ENCODE assay signal across 23 cellular contexts in the genomic region with DNA sequence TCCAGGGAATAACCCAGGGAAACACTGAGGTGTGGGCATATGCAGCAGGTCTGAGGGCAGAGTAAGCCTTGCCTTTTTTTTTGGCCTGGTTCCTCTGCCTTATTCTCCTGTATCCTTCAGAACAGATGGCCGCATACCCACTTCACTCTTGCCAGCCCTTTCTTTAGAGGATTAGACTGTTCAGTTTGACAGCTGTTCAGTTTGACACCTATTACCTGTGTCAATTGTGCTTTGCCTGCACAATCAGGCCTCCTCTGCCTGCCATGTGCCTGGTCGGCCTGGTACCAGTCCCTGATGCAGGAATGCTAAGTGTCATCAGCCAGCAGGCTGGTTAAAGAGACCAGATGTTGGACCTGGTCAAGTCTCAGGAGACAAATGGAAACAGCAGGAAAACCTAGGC.
"Had no signal": no experiment of that assay in that cellular context is flagged by ENCODE, and none has a peak within 500 bp of the region (broad histone marks: within the 10 kb centered on the region; RNA-seq: fewer than 3 reads in every experiment).

No MANE protein-coding gene starts in this region.

- H3K27me3 Mint-ChIP-seq: activated naive CD4-positive, alpha-beta T cell treated with anti-CD3 and anti-CD28 coated beads, Interleukin-2, amount 10 ng/mL, durations not matched to agents 7 days and 5 days; activated naive CD8-positive, alpha-beta T cell treated with anti-CD3 and anti-CD28 coated beads, Interleukin-2, amount 10 ng/mL, durations not matched to agents 7 days and 5 days; brain; effector memory CD8-positive, alpha-beta T cell; stimulated activated naive CD8-positive, alpha-beta T cell treated with anti-CD3 and anti-CD28 coated beads, Interleukin-15, Interleukin-2, amounts not matched to agents 100 ng/mL and 50 ng/mL, for 24 hours had no signal

- H3K27ac Mint-ChIP-seq: activated naive CD4-positive, alpha-beta T cell treated with anti-CD3 and anti-CD28 coated beads, Interleukin-2, amount 10 ng/mL, durations not matched to agents 7 days and 5 days; activated naive CD8-positive, alpha-beta T cell treated with anti-CD3 and anti-CD28 coated beads, Interleukin-2, amount 10 ng/mL, durations not matched to agents 7 days and 5 days; activated T-cell treated with anti-CD3 and anti-CD28 coated beads, Interleukin-2, amount 50 U/mL, for 24 hours; effector memory CD8-positive, alpha-beta T cell; nephron progenitor cell; stimulated activated effector memory CD8-positive, alpha-beta T cell treated with anti-CD3 and anti-CD28 coated beads, Interleukin-12 subunit alpha, Interleukin-12 subunit beta, amount 100 ng/mL, for 72 hours; stimulated activated naive CD8-positive, alpha-beta T cell treated with anti-CD3 and anti-CD28 coated beads, Interleukin-15, Interleukin-2, amounts not matched to agents 100 ng/mL and 50 ng/mL, for 24 hours; T-helper 2 cell treated with Interferon-gamma antibody and Interleukin-4, amounts not matched to agents 5 μg/mL and 100 μg/mL, for 36 hours had no signal

- DNase-seq: activated CD4-positive, alpha-beta T cell treated with anti-CD3 and anti-CD28 coated beads for 4 hours; activated CD4-positive, alpha-beta T cell treated with anti-CD3 and anti-CD28 coated beads, Interleukin-2, amount 50 U/mL, for 48 hours; activated CD8-positive, alpha-beta memory T cell treated with anti-CD3 and anti-CD28 coated beads for 24 hours; activated gamma-delta T cell; activated naive CD4-positive, alpha-beta T cell treated with anti-CD3 and anti-CD28 coated beads, Interleukin-2, amount 10 ng/mL, durations not matched to agents 7 days and 5 days; activated naive CD8-positive, alpha-beta T cell treated with anti-CD3 and anti-CD28 coated beads, Interleukin-2, amount 10 ng/mL, durations not matched to agents 7 days and 5 days; activated T-cell treated with anti-CD3 and anti-CD28 coated beads, Interleukin-2, amount 50 U/mL, for 24 hours; cortex of kidney; effector memory CD8-positive, alpha-beta T cell; hippocampal formation; kidney; left colon; mammary epithelial cell; nephron progenitor cell; psoas muscle; sigmoid colon; small intestine; stimulated activated CD4-positive, alpha-beta T cell treated with anti-CD3 and anti-CD28 coated beads, Interleukin-4, amount 100 ng/mL, for 24 hours; trophoblast cell had no signal

- H3K4me1 Mint-ChIP-seq: activated naive CD4-positive, alpha-beta T cell treated with anti-CD3 and anti-CD28 coated beads, Interleukin-2, amount 10 ng/mL, durations not matched to agents 7 days and 5 days; brain; nephron progenitor cell; stimulated activated effector memory CD8-positive, alpha-beta T cell treated with anti-CD3 and anti-CD28 coated beads, Interleukin-12 subunit alpha, Interleukin-12 subunit beta, amount 100 ng/mL, for 72 hours had no signal

- H3K9me3 Mint-ChIP-seq: activated naive CD4-positive, alpha-beta T cell treated with anti-CD3 and anti-CD28 coated beads, Interleukin-2, amount 10 ng/mL, durations not matched to agents 7 days and 5 days; activated naive CD8-positive, alpha-beta T cell treated with anti-CD3 and anti-CD28 coated beads, Interleukin-2, amount 10 ng/mL, durations not matched to agents 7 days and 5 days; activated T-cell treated with anti-CD3 and anti-CD28 coated beads, Interleukin-2, amount 50 U/mL, for 24 hours; brain; effector memory CD8-positive, alpha-beta T cell; nephron progenitor cell; stimulated activated effector memory CD8-positive, alpha-beta T cell treated with anti-CD3 and anti-CD28 coated beads, Interleukin-12 subunit alpha, Interleukin-12 subunit beta, amount 100 ng/mL, for 72 hours; stimulated activated naive CD8-positive, alpha-beta T cell treated with anti-CD3 and anti-CD28 coated beads, Interleukin-15, Interleukin-2, amounts not matched to agents 100 ng/mL and 50 ng/mL, for 24 hours; T-helper 2 cell treated with Interferon-gamma antibody and Interleukin-4, amounts not matched to agents 5 μg/mL and 100 μg/mL, for 36 hours had no signal

- H3K36me3 Mint-ChIP-seq: stimulated activated effector memory CD8-positive, alpha-beta T cell treated with anti-CD3 and anti-CD28 coated beads, Interleukin-12 subunit alpha, Interleukin-12 subunit beta, amount 100 ng/mL, for 72 hours had no signal

- H3K4me3 Mint-ChIP-seq: activated naive CD4-positive, alpha-beta T cell treated with anti-CD3 and anti-CD28 coated beads, Interleukin-2, amount 10 ng/mL, durations not matched to agents 7 days and 5 days; activated naive CD8-positive, alpha-beta T cell treated with anti-CD3 and anti-CD28 coated beads, Interleukin-2, amount 10 ng/mL, durations not matched to agents 7 days and 5 days; activated T-cell treated with anti-CD3 and anti-CD28 coated beads, Interleukin-2, amount 50 U/mL, for 24 hours; brain; effector memory CD8-positive, alpha-beta T cell; nephron progenitor cell; stimulated activated effector memory CD8-positive, alpha-beta T cell treated with anti-CD3 and anti-CD28 coated beads, Interleukin-12 subunit alpha, Interleukin-12 subunit beta, amount 100 ng/mL, for 72 hours; stimulated activated naive CD8-positive, alpha-beta T cell treated with anti-CD3 and anti-CD28 coated beads, Interleukin-15, Interleukin-2, amounts not matched to agents 100 ng/mL and 50 ng/mL, for 24 hours; T-helper 2 cell treated with Interferon-gamma antibody and Interleukin-4, amounts not matched to agents 5 μg/mL and 100 μg/mL, for 36 hours had no signal
